ENCODE assay signal across 1 cellular context in genomic region chr14:60249321-60250251, GRCh38.
TF ChIP-seq lines count a peak whose summit lies in the region.

No MANE protein-coding gene starts in this region.

TF ChIP-seq in HEK293, 187 proteins besides CTCF, POLR2A, EP300 and RAD21 (continued from another document):
- TF ChIP-seq PATZ1 (tag by site-specific recombination; IDR thresholded peaks at IDR 0.05) (peak; percentile 10; the same call in 1 of the 2 replicates), ZNF514 (tag by site-specific recombination; IDR thresholded peaks at IDR 0.05) (no peak), ZNF23 (tag by site-specific recombination; IDR thresholded peaks at IDR 0.05; ENCODE audit: borderline replicate concordance) (no peak), ZBTB26 (tag by site-specific recombination; optimal IDR thresholded peaks at IDR 0.05) (peak; percentile 52), ZNF341 (tag by site-specific recombination; IDR thresholded peaks at IDR 0.05; ENCODE audit: low read depth) (peak; percentile 35; the same call in 1 of the 2 replicates), AEBP2 (tag by site-specific recombination; IDR thresholded peaks at IDR 0.05; ENCODE audit: borderline replicate concordance) (no peak), ZXDB (tag by site-specific recombination; IDR thresholded peaks at IDR 0.05) (peak; percentile 39; the same call in 1 of the 2 replicates), ZNF404 (tag by site-specific recombination; IDR thresholded peaks at IDR 0.05) (no peak), ZBTB49 (tag by site-specific recombination; IDR thresholded peaks at IDR 0.05; ENCODE audit: low read depth) (no peak), KLF8 (tag by site-specific recombination; IDR thresholded peaks at IDR 0.05) (0 out of 2 replicates have a peak, but pooled peaks have one; percentile 37), ZNF140 (tag by site-specific recombination; IDR thresholded peaks at IDR 0.05) (no peak), ZNF366 (tag by site-specific recombination; conservative IDR thresholded peaks at IDR 0.05) (no peak), ZNF555 (tag by site-specific recombination; conservative IDR thresholded peaks at IDR 0.05) (no peak), ZNF623 (tag by site-specific recombination; IDR thresholded peaks at IDR 0.05) (no peak), ZBTB8A (tag by site-specific recombination; IDR thresholded peaks at IDR 0.05) (peak; percentile 32), MYNN (tag by site-specific recombination; IDR thresholded peaks at IDR 0.05; ENCODE audit: borderline replicate concordance) (no peak), ZNF510 (tag by site-specific recombination; IDR thresholded peaks at IDR 0.05; ENCODE audit: insufficient replicate concordance) (no peak), ZFHX2 (tag by site-specific recombination; conservative IDR thresholded peaks at IDR 0.05) (peak; percentile 45; the same call in 1 of the 2 replicates), ZNF707 (tag by site-specific recombination; IDR thresholded peaks at IDR 0.05) (no peak), ZSCAN23 (tag by site-specific recombination; IDR thresholded peaks at IDR 0.05) (no peak)
- TF ChIP-seq, protein P1, sequence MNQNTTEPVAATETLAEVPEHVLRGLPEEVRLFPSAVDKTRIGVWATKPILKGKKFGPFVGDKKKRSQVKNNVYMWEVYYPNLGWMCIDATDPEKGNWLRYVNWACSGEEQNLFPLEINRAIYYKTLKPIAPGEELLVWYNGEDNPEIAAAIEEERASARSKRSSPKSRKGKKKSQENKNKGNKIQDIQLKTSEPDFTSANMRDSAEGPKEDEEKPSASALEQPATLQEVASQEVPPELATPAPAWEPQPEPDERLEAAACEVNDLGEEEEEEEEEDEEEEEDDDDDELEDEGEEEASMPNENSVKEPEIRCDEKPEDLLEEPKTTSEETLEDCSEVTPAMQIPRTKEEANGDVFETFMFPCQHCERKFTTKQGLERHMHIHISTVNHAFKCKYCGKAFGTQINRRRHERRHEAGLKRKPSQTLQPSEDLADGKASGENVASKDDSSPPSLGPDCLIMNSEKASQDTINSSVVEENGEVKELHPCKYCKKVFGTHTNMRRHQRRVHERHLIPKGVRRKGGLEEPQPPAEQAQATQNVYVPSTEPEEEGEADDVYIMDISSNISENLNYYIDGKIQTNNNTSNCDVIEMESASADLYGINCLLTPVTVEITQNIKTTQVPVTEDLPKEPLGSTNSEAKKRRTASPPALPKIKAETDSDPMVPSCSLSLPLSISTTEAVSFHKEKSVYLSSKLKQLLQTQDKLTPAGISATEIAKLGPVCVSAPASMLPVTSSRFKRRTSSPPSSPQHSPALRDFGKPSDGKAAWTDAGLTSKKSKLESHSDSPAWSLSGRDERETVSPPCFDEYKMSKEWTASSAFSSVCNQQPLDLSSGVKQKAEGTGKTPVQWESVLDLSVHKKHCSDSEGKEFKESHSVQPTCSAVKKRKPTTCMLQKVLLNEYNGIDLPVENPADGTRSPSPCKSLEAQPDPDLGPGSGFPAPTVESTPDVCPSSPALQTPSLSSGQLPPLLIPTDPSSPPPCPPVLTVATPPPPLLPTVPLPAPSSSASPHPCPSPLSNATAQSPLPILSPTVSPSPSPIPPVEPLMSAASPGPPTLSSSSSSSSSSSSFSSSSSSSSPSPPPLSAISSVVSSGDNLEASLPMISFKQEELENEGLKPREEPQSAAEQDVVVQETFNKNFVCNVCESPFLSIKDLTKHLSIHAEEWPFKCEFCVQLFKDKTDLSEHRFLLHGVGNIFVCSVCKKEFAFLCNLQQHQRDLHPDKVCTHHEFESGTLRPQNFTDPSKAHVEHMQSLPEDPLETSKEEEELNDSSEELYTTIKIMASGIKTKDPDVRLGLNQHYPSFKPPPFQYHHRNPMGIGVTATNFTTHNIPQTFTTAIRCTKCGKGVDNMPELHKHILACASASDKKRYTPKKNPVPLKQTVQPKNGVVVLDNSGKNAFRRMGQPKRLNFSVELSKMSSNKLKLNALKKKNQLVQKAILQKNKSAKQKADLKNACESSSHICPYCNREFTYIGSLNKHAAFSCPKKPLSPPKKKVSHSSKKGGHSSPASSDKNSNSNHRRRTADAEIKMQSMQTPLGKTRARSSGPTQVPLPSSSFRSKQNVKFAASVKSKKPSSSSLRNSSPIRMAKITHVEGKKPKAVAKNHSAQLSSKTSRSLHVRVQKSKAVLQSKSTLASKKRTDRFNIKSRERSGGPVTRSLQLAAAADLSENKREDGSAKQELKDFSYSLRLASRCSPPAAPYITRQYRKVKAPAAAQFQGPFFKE (tag by site-specific recombination; IDR thresholded peaks at IDR 0.05; ENCODE audit: borderline replicate concordance) = no peak
- TF ChIP-seq, protein P2, sequence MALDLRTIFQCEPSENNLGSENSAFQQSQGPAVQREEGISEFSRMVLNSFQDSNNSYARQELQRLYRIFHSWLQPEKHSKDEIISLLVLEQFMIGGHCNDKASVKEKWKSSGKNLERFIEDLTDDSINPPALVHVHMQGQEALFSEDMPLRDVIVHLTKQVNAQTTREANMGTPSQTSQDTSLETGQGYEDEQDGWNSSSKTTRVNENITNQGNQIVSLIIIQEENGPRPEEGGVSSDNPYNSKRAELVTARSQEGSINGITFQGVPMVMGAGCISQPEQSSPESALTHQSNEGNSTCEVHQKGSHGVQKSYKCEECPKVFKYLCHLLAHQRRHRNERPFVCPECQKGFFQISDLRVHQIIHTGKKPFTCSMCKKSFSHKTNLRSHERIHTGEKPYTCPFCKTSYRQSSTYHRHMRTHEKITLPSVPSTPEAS (tag by site-specific recombination; IDR thresholded peaks at IDR 0.05) = no peak
- TF ChIP-seq, protein P3, sequence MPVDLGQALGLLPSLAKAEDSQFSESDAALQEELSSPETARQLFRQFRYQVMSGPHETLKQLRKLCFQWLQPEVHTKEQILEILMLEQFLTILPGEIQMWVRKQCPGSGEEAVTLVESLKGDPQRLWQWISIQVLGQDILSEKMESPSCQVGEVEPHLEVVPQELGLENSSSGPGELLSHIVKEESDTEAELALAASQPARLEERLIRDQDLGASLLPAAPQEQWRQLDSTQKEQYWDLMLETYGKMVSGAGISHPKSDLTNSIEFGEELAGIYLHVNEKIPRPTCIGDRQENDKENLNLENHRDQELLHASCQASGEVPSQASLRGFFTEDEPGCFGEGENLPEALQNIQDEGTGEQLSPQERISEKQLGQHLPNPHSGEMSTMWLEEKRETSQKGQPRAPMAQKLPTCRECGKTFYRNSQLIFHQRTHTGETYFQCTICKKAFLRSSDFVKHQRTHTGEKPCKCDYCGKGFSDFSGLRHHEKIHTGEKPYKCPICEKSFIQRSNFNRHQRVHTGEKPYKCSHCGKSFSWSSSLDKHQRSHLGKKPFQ (tag by site-specific recombination; IDR thresholded peaks at IDR 0.05) = no peak
- TF ChIP-seq, protein P4, sequence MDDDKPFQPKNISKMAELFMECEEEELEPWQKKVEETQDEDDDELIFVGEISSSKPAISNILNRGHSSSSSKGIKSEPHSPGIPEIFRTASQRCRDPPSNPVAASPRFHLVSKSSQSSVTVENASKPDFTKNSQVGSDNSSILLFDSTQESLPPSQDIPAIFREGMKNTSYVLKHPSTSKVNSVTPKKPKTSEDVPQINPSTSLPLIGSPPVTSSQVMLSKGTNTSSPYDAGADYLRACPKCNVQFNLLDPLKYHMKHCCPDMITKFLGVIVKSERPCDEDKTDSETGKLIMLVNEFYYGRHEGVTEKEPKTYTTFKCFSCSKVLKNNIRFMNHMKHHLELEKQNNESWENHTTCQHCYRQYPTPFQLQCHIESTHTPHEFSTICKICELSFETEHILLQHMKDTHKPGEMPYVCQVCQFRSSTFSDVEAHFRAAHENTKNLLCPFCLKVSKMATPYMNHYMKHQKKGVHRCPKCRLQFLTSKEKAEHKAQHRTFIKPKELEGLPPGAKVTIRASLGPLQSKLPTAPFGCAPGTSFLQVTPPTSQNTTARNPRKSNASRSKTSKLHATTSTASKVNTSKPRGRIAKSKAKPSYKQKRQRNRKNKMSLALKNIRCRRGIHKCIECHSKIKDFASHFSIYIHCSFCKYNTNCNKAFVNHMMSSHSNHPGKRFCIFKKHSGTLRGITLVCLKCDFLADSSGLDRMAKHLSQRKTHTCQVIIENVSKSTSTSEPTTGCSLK (tag by site-specific recombination; IDR thresholded peaks at IDR 0.05) = no peak
- TF ChIP-seq, protein P5, sequence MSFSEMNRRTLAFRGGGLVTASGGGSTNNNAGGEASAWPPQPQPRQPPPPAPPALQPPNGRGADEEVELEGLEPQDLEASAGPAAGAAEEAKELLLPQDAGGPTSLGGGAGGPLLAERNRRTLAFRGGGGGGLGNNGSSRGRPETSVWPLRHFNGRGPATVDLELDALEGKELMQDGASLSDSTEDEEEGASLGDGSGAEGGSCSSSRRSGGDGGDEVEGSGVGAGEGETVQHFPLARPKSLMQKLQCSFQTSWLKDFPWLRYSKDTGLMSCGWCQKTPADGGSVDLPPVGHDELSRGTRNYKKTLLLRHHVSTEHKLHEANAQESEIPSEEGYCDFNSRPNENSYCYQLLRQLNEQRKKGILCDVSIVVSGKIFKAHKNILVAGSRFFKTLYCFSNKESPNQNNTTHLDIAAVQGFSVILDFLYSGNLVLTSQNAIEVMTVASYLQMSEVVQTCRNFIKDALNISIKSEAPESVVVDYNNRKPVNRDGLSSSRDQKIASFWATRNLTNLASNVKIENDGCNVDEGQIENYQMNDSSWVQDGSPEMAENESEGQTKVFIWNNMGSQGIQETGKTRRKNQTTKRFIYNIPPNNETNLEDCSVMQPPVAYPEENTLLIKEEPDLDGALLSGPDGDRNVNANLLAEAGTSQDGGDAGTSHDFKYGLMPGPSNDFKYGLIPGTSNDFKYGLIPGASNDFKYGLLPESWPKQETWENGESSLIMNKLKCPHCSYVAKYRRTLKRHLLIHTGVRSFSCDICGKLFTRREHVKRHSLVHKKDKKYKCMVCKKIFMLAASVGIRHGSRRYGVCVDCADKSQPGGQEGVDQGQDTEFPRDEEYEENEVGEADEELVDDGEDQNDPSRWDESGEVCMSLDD (tag by site-specific recombination; IDR thresholded peaks at IDR 0.05) = no peak
- TF ChIP-seq, protein P6, sequence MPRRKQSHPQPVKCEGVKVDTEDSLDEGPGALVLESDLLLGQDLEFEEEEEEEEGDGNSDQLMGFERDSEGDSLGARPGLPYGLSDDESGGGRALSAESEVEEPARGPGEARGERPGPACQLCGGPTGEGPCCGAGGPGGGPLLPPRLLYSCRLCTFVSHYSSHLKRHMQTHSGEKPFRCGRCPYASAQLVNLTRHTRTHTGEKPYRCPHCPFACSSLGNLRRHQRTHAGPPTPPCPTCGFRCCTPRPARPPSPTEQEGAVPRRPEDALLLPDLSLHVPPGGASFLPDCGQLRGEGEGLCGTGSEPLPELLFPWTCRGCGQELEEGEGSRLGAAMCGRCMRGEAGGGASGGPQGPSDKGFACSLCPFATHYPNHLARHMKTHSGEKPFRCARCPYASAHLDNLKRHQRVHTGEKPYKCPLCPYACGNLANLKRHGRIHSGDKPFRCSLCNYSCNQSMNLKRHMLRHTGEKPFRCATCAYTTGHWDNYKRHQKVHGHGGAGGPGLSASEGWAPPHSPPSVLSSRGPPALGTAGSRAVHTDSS (tag by site-specific recombination; IDR thresholded peaks at IDR 0.05) = no peak
TF ChIP-seq in HEK293: peak in this region for 9.
